Comparison of ENCODE assay signal across 8 cellular contexts in genomic region chr12:1093166-1093751, GRCh38.
A peak's percentile ranks its signal among the peaks of the same experiment; 100 is the strongest.
DNase-seq lines count a peak whose midpoint lies in the region; ATAC-seq and TF ChIP-seq lines count a peak whose summit lies in the region.

No MANE protein-coding gene starts in this region.

- peak; percentile 76 for TF ChIP-seq CTCF in astrocyte of the spinal cord (IDR thresholded peaks at IDR 0.05; ENCODE audit: low read depth, low read length)
- TF ChIP-seq CTCF in testis (IDR thresholded peaks at IDR 0.05) = peak; percentile 52 to 57 (median 55)

- H3K9me3 ChIP-seq in testis = no peaks in the 10 kb centered on the region

- no peak overlapping the region for H3K4me3 ChIP-seq in astrocyte of the spinal cord (ENCODE audit: low read depth, low read length)
- no peak overlapping the region for H3K4me3 ChIP-seq in testis

- H3K36me3 ChIP-seq in testis (ENCODE audit: low read depth, missing control alignments) = no peaks in the 10 kb centered on the region

- no peaks in the 10 kb centered on the region for H3K27me3 ChIP-seq in testis

- TF ChIP-seq POLR2A in testis (IDR thresholded peaks at IDR 0.05) = no peak

- H3K4me1 ChIP-seq in testis = no peaks in the 10 kb centered on the region

- no peak for ATAC-seq in GM18909 (IDR thresholded peaks at IDR 0.05; ENCODE audit: poor library complexity, unreplicated experiment)

- in situ Hi-C loops in astrocyte of the spinal cord (cut with HindIII; ENCODE audit: low sequenced_read_pairs) = no loop called here

- no peak overlapping the region for H3K27ac ChIP-seq in testis

- 53 to 61% methylated on average over 6 of the region's 6 CpGs for WGBS in testis, 2 donors

- intact Hi-C loops in testis (cut with DNase I; ENCODE audit: low total_unique reads) = no loop called here

- peak; percentile 58 for DNase-seq in DMS79 treated with DMSO at 0.1 percent for 48 hours (lab: John Stamatoyannopoulos, UW)
- DNase-seq in HS-27A (ENCODE audit: low read depth) = peak; percentile 68
- peak; percentile 43 for DNase-seq in NCI-H82 treated with DMSO at 0.1 percent for 48 hours (lab: John Stamatoyannopoulos, UW; ENCODE audit: unreplicated experiment)
- DNase-seq in astrocyte of the spinal cord (ENCODE audit: low read depth, low spot score) = peak; percentile 69
- peak; percentile 66 for DNase-seq in inferior parietal cortex (ENCODE audit: extremely low spot score)
- peak; percentile 40 for DNase-seq in testis
- DNase-seq in T-helper 9 cell = no peak
